ENCODE assay signal across 10 cellular contexts in the genomic region with DNA sequence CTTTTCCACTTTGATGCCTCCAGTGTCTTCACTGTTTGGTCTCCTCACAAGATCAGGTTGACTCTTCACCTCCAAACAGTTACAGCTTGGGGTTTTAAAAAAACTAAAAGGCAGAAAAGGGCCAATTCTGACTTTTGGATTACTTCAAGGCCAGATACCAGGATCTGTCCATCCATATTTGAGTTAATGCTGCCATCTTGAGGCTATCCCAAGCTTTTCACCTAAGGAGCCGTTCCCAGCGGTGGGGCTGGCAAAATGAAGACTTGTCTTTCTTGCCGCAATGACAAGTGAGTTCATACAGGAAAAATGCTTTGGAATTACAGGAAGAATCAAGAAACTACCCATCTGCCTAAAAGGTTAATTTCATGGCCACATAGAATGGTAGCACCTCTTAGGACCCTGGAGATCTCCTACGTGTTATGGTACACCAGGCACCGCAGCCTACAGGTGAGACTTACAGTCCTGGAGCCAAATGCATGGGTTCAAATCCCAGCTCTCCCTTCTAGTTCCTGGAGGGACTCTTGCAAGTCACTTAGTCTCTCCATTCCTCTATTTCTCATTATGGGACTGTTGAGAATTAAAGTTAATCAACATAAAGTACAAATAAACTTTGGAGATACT. TPM values are rescaled to one million over a fixed set of nuclear protein-coding genes. Genes with fewer than 3 reads are reported as not detected.
DNase-seq lines count a peak whose midpoint lies in the region; ATAC-seq and TF ChIP-seq lines count a peak whose summit lies in the region.
"Had no signal": no experiment of that assay in that cellular context is flagged by ENCODE, and none has a peak within 500 bp of the region (broad histone marks: within the 10 kb centered on the region; RNA-seq: fewer than 3 reads in every experiment).

No MANE protein-coding gene starts in this region.

- peak; percentile 34 to 70 (median 59) for TF ChIP-seq CTCF in ascending aorta (IDR thresholded peaks at IDR 0.05)

- H3K4me3 Mint-ChIP-seq in stimulated activated naive B cell treated with anti-CD40 and anti-IgM and Interleukin-4, amounts not matched to agents 10 μg/mL and 1 μg/mL and 100 μg/mL, for 72 hours = no peak overlapping the region
- H3K4me3 Mint-ChIP-seq: dendritic cell treated with granulocyte-macrophage colony-stimulating factor and Interleukin-4, amounts not matched to agents 40 ng/mL and 50 ng/mL, for 4 days had no signal

- peak; percentile 68 for ATAC-seq in GM21423 (IDR thresholded peaks at IDR 0.05; ENCODE audit: unreplicated experiment)
- ATAC-seq in stimulated activated naive B cell treated with anti-CD40 and anti-IgM and Interleukin-4, amounts not matched to agents 10 μg/mL and 1 μg/mL and 100 μg/mL, for 72 hours (replicated peaks) = peak; percentile 68 to 73
- no peak for ATAC-seq in HG02763 (IDR thresholded peaks at IDR 0.05; ENCODE audit: unreplicated experiment)

- no peaks in the 10 kb centered on the region for H3K36me3 ChIP-seq in ascending aorta

- no peaks in the 10 kb centered on the region for H3K9me3 Mint-ChIP-seq in stimulated activated naive B cell treated with anti-CD40 and anti-IgM and Interleukin-4, amounts not matched to agents 10 μg/mL and 1 μg/mL and 100 μg/mL, for 72 hours
- H3K9me3 Mint-ChIP-seq: dendritic cell treated with granulocyte-macrophage colony-stimulating factor and Interleukin-4, amounts not matched to agents 40 ng/mL and 50 ng/mL, for 4 days had no signal

- DNase-seq in NCI-H82 (lab: John Stamatoyannopoulos, UW) (peak; percentile 58), NCI-H82 treated with DMSO at 0.1 percent for 48 hours (lab: John Stamatoyannopoulos, UW; ENCODE audit: unreplicated experiment) (no peak), NCI-H1105 treated with DMSO at 0.1 percent for 48 hours (lab: John Stamatoyannopoulos, UW) (peak; percentile 55), ascending aorta (ENCODE audit: low spot score in 2 of 2) (no peak), iPS DF 4.7 (ENCODE audit: extremely low read depth, low spot score) (peak; percentile 44)
- DNase-seq in stimulated activated naive B cell treated with anti-CD40 and anti-IgM and Interleukin-4, amounts not matched to agents 10 μg/mL and 1 μg/mL and 100 μg/mL, for 72 hours = no peak

- H3K27ac Mint-ChIP-seq in stimulated activated naive B cell treated with anti-CD40 and anti-IgM and Interleukin-4, amounts not matched to agents 10 μg/mL and 1 μg/mL and 100 μg/mL, for 72 hours = peak overlapping the region; percentile 10

- intact Hi-C loops in ascending aorta (cut with DNase I) = loop anchor here (10.0 kb wide), 1 partner anchor 689 kb away; no protein-coding TSS in a partner anchor

- H3K4me3 ChIP-seq in ascending aorta = no peak overlapping the region

- no peaks in the 10 kb centered on the region for H3K27me3 ChIP-seq in ascending aorta

- no peak overlapping the region for H3K27ac ChIP-seq in ascending aorta

- H3K4me1 ChIP-seq in ascending aorta = no peaks in the 10 kb centered on the region

- H3K27me3 Mint-ChIP-seq in stimulated activated naive B cell treated with anti-CD40 and anti-IgM and Interleukin-4, amounts not matched to agents 10 μg/mL and 1 μg/mL and 100 μg/mL, for 72 hours = no peaks in the 10 kb centered on the region

- H3K36me3 Mint-ChIP-seq in stimulated activated naive B cell treated with anti-CD40 and anti-IgM and Interleukin-4, amounts not matched to agents 10 μg/mL and 1 μg/mL and 100 μg/mL, for 72 hours = peaks cover 25 to 40% of the 10 kb centered on the region in 2 donors

- no peaks in the 10 kb centered on the region for H3K9me3 ChIP-seq in ascending aorta

- peaks cover 16 to 27% of the 10 kb centered on the region in 2 donors for H3K4me1 Mint-ChIP-seq in stimulated activated naive B cell treated with anti-CD40 and anti-IgM and Interleukin-4, amounts not matched to agents 10 μg/mL and 1 μg/mL and 100 μg/mL, for 72 hours

RNA-seq across cellular contexts. Expression of a gene that starts 6.0 kb away (rescaled TPM):
- total RNA-seq in ascending aorta = not detected
- total RNA-seq: temporal lobe had no signal

Comparison
In these comparisons a context has a peak if more than half of its experiments do, and no peak if none do; other contexts are left out.
1. DNase-seq: peak in NCI-H82 (single experiment), NCI-H1105 treated with DMSO at 0.1 percent for 48 hours (single experiment) and iPS DF 4.7 (single experiment); none in NCI-H82 treated with DMSO at 0.1 percent for 48 hours (single experiment), ascending aorta (0 of 2) and stimulated activated naive B cell treated with anti-CD40 and anti-IgM and Interleukin-4, amounts not matched to agents 10 μg/mL and 1 μg/mL and 100 μg/mL, for 72 hours (single experiment).